In the genomic region with DNA sequence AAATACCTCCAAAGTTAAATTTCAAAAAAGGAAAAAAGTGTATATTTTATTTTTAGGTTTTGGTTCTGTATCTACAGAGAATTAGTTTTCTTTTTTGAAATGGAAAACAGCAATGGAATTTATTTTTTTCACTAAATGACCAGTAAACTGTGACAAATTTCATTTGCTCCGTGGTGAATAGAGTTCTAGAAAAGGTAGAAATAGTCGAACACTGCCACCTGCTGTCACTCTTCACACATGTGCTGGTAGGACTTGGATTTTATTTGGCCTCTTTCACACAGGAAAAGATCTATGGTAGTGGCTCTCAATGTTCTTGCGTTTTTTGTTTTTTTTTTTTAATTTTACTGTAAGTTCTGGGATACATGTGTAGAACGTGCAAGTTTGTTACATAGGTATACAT, we compare ENCODE assay signal across 8 cellular contexts.
DNase-seq lines count a peak whose midpoint lies in the region; ATAC-seq, FAIRE-seq and TF ChIP-seq lines count a peak whose summit lies in the region.

No MANE protein-coding gene starts in this region.

- no peak overlapping the region for H3K4me3 Mint-ChIP-seq in activated T-cell treated with anti-CD3 and anti-CD28 coated beads, Interleukin-2, amount 50 U/mL, for 72 hours
- no peak overlapping the region for H3K4me3 Mint-ChIP-seq in astrocyte (ENCODE audit: unreplicated experiment)
- no peak overlapping the region for H3K4me3 Mint-ChIP-seq in stimulated activated naive CD8-positive, alpha-beta T cell treated with anti-CD3 and anti-CD28 coated beads, Interleukin-15, amount 100 ng/mL, for 72 hours

- no peak for FAIRE-seq in astrocyte (lab: Jason Lieb, UNC)

- no peaks in the 10 kb centered on the region for H3K79me2 ChIP-seq in astrocyte (ENCODE audit: insufficient read depth, low read length)

- no peaks in the 10 kb centered on the region for H3K27me3 ChIP-seq in astrocyte (ENCODE audit: insufficient read depth, low read length)

- no peaks in the 10 kb centered on the region for H3K36me3 Mint-ChIP-seq in activated T-cell treated with anti-CD3 and anti-CD28 coated beads, Interleukin-2, amount 50 U/mL, for 72 hours (ENCODE audit: insufficient read depth in 2 of 2)
- H3K36me3 Mint-ChIP-seq in astrocyte (ENCODE audit: low read depth, unreplicated experiment): no peaks in the 10 kb centered on the region

- H3K36me3 ChIP-seq in astrocyte (ENCODE audit: insufficient read depth, low read length): no peaks in the 10 kb centered on the region

- no peak overlapping the region for H3K4me2 ChIP-seq in astrocyte (ENCODE audit: low read length)

- ATAC-seq in activated T-cell treated with anti-CD3 and anti-CD28 coated beads, Interleukin-2, amount 50 U/mL, for 72 hours (replicated peaks in 1 of 2): no peak
- ATAC-seq in HG02678 (IDR thresholded peaks at IDR 0.05; ENCODE audit: unreplicated experiment): peak; percentile 67
- ATAC-seq in stimulated activated naive CD8-positive, alpha-beta T cell treated with anti-CD3 and anti-CD28 coated beads, Interleukin-15, amount 100 ng/mL, for 72 hours: peak; percentile 70
- ATAC-seq in HG03095 (IDR thresholded peaks at IDR 0.05; ENCODE audit: unreplicated experiment): no peak

- H3K4me1 Mint-ChIP-seq in activated T-cell treated with anti-CD3 and anti-CD28 coated beads, Interleukin-2, amount 50 U/mL, for 72 hours (ENCODE audit: low read depth): no peaks in the 10 kb centered on the region
- peaks cover 15% of the 10 kb centered on the region for H3K4me1 Mint-ChIP-seq in astrocyte (ENCODE audit: low read depth, unreplicated experiment)
- no peaks in the 10 kb centered on the region for H3K4me1 Mint-ChIP-seq in stimulated activated naive CD8-positive, alpha-beta T cell treated with anti-CD3 and anti-CD28 coated beads, Interleukin-15, amount 100 ng/mL, for 72 hours

- peaks cover 20% of the 10 kb centered on the region for H3K4me1 ChIP-seq in astrocyte (ENCODE audit: insufficient read depth, low read length)

- peak; percentile 25 to 31 for DNase-seq in activated T-cell treated with anti-CD3 and anti-CD28 coated beads, Interleukin-2, amount 50 U/mL, for 72 hours
- DNase-seq in activated T-cell treated with anti-CD3 and anti-CD28 coated beads for 4 hours (no peak), NCI-H446 (lab: John Stamatoyannopoulos, UW) (peak; percentile 72 to 75), astrocyte (ENCODE audit: low read depth) (peak; percentile 27), iris pigment epithelial cell (ENCODE audit: low read depth) (peak; percentile 63)
- DNase-seq in stimulated activated naive CD8-positive, alpha-beta T cell treated with anti-CD3 and anti-CD28 coated beads, Interleukin-15, amount 100 ng/mL, for 72 hours: peak in 1 of 2 donors; percentile 11

- no peak overlapping the region for H2AFZ ChIP-seq in astrocyte (ENCODE audit: low read depth, low read length)

- H3K27ac ChIP-seq in astrocyte (ENCODE audit: low read depth, low read length): no peak overlapping the region

- no peak overlapping the region for H3K27ac Mint-ChIP-seq in activated T-cell treated with anti-CD3 and anti-CD28 coated beads, Interleukin-2, amount 50 U/mL, for 72 hours
- H3K27ac Mint-ChIP-seq in astrocyte (ENCODE audit: unreplicated experiment): peak overlapping the region; percentile 12
- no peak overlapping the region for H3K27ac Mint-ChIP-seq in stimulated activated naive CD8-positive, alpha-beta T cell treated with anti-CD3 and anti-CD28 coated beads, Interleukin-15, amount 100 ng/mL, for 72 hours

- no peak overlapping the region for H3K4me3 ChIP-seq in astrocyte (ENCODE audit: insufficient read depth, low read depth, low read length)

- H3K9me3 Mint-ChIP-seq in activated T-cell treated with anti-CD3 and anti-CD28 coated beads, Interleukin-2, amount 50 U/mL, for 72 hours: no peaks in the 10 kb centered on the region
- peaks cover 10% of the 10 kb centered on the region for H3K9me3 Mint-ChIP-seq in astrocyte (ENCODE audit: unreplicated experiment)
- no peaks in the 10 kb centered on the region for H3K9me3 Mint-ChIP-seq in stimulated activated naive CD8-positive, alpha-beta T cell treated with anti-CD3 and anti-CD28 coated beads, Interleukin-15, amount 100 ng/mL, for 72 hours

- H4K20me1 ChIP-seq in astrocyte (ENCODE audit: insufficient read depth, low read length): no peaks in the 10 kb centered on the region

- H3K27me3 Mint-ChIP-seq in activated T-cell treated with anti-CD3 and anti-CD28 coated beads, Interleukin-2, amount 50 U/mL, for 72 hours (ENCODE audit: low read depth): no peaks in the 10 kb centered on the region
- H3K27me3 Mint-ChIP-seq in astrocyte (ENCODE audit: low read depth, unreplicated experiment): peaks cover 2% of the 10 kb centered on the region
- H3K27me3 Mint-ChIP-seq in stimulated activated naive CD8-positive, alpha-beta T cell treated with anti-CD3 and anti-CD28 coated beads, Interleukin-15, amount 100 ng/mL, for 72 hours: peaks cover 9% of the 10 kb centered on the region

- H3K9me3 ChIP-seq in astrocyte (ENCODE audit: insufficient read depth, low read depth, low read length): no peaks in the 10 kb centered on the region

- peak; percentile 74 for TF ChIP-seq CTCF in astrocyte (IDR thresholded peaks at IDR 0.05; ENCODE audit: insufficient read depth, low read depth, low read length)

- H3K9ac ChIP-seq in astrocyte (ENCODE audit: low read length): no peak overlapping the region

Comparison
In these comparisons a context has a peak if more than half of its experiments do, and no peak if none do; other contexts are left out.
1. ATAC-seq: peak in HG02678 (single experiment) and stimulated activated naive CD8-positive, alpha-beta T cell treated with anti-CD3 and anti-CD28 coated beads, Interleukin-15, amount 100 ng/mL, for 72 hours (single experiment); none in activated T-cell treated with anti-CD3 and anti-CD28 coated beads, Interleukin-2, amount 50 U/mL, for 72 hours (0 of 2) and HG03095 (single experiment).